Comparison of ENCODE assay signal across 10 cellular contexts in the genomic region with DNA sequence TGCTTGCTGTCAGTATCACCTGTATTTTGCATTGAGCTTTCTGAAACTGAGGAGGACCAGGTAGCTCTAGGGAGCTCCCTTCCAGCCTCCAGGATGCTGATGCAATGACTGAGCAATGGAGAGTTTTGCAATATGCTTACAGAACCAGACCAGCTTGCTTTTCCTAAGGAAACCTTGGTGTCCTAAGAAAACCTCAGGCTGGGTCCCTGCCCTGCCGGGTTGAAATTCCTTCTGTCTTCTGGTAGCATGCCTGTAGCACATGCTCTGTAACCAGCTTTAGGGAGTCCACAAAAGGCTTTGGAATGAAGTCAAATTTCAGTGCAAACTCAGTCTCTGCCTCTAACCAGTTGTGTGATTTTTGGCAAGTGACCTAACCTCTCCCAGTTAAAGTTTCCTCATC.
DNase-seq lines count a peak whose midpoint lies in the region; ATAC-seq and TF ChIP-seq lines count a peak whose summit lies in the region.
"Had no signal": no experiment of that assay in that cellular context is flagged by ENCODE, and none has a peak within 500 bp of the region (broad histone marks: within the 10 kb centered on the region; RNA-seq: fewer than 3 reads in every experiment).

No MANE protein-coding gene starts in this region.

- H3K27me3 ChIP-seq in liver (ENCODE audit: control insufficient read depth in 4 of 4, insufficient read depth in 4 of 4, low read length in 3 of 4) = no peaks in the 10 kb centered on the region

- H3K4me3 ChIP-seq in AG04449 (ENCODE audit: low read depth, low read length) (no peak overlapping the region), LNCaP clone FGC (ENCODE audit: low read depth, low read length) (no peak overlapping the region), liver (ENCODE audit: low read depth in 1 of 3, low read length in 3 of 3) (no peak overlapping the region)

- no peak overlapping the region for H3K4me3 Mint-ChIP-seq in nephron progenitor cell
- no peak overlapping the region for H3K4me3 Mint-ChIP-seq in activated CD4-positive, alpha-beta T cell treated with anti-CD3 and anti-CD28 coated beads for 36 hours
- H3K4me3 Mint-ChIP-seq: effector memory CD8-positive, alpha-beta T cell; T-cell had no signal

- no peak for TF ChIP-seq RAD21 in liver (IDR thresholded peaks at IDR 0.05)

- H3K27me3 Mint-ChIP-seq in nephron progenitor cell (ENCODE audit: low read depth, poor library complexity) = peaks cover 4% of the 10 kb centered on the region
- peaks cover 4% of the 10 kb centered on the region for H3K27me3 Mint-ChIP-seq in activated CD4-positive, alpha-beta T cell treated with anti-CD3 and anti-CD28 coated beads for 36 hours

- H3K36me3 Mint-ChIP-seq in nephron progenitor cell (ENCODE audit: low read depth) = peaks cover 9% of the 10 kb centered on the region
- peaks cover 7% of the 10 kb centered on the region for H3K36me3 Mint-ChIP-seq in activated CD4-positive, alpha-beta T cell treated with anti-CD3 and anti-CD28 coated beads for 36 hours (ENCODE audit: low read depth)

- WGBS in liver = 18% methylated on average over 1 of the region's 1 CpG

- intact Hi-C loops in activated CD4-positive, alpha-beta T cell treated with anti-CD3 and anti-CD28 coated beads for 36 hours (cut with DNase I, micrococcal nuclease) = no loop called here

- in situ Hi-C loops in T47D (cut with HindIII; ENCODE audit: low pct_unique_long_range_greater_than_20kb, low sequenced_read_pairs) = no loop called here

- peaks cover 17% of the 10 kb centered on the region for H3K9me3 Mint-ChIP-seq in nephron progenitor cell
- peaks cover 9% of the 10 kb centered on the region for H3K9me3 Mint-ChIP-seq in activated CD4-positive, alpha-beta T cell treated with anti-CD3 and anti-CD28 coated beads for 36 hours (ENCODE audit: low read depth)

- ATAC-seq in activated CD4-positive, alpha-beta T cell treated with anti-CD3 and anti-CD28 coated beads for 36 hours = no peak
- no peak for ATAC-seq in GM18909 (IDR thresholded peaks at IDR 0.05; ENCODE audit: poor library complexity, unreplicated experiment)
- ATAC-seq: effector memory CD8-positive, alpha-beta T cell; T-cell had no signal

- DNase-seq in AG04449 (ENCODE audit: low read depth, low spot score) (peak; percentile 99), LNCaP clone FGC (ENCODE audit: low read depth) (peak; percentile 96), T47D (ENCODE audit: low read depth in 1 of 2, low spot score in 1 of 2) (peak; percentile 52 to 99), nephron progenitor cell (no peak)
- no peak for DNase-seq in stimulated activated naive CD4-positive, alpha-beta T cell (lab: John Stamatoyannopoulos, UW)
- no peak for DNase-seq in activated CD4-positive, alpha-beta T cell treated with anti-CD3 and anti-CD28 coated beads for 36 hours
- DNase-seq: effector memory CD8-positive, alpha-beta T cell; T-cell had no signal

- H3K27ac Mint-ChIP-seq in nephron progenitor cell = no peak overlapping the region
- no peak overlapping the region for H3K27ac Mint-ChIP-seq in activated CD4-positive, alpha-beta T cell treated with anti-CD3 and anti-CD28 coated beads for 36 hours
- H3K27ac Mint-ChIP-seq: effector memory CD8-positive, alpha-beta T cell; T-cell had no signal

- H3K4me1 Mint-ChIP-seq in nephron progenitor cell = peaks cover 20% of the 10 kb centered on the region
- no peaks in the 10 kb centered on the region for H3K4me1 Mint-ChIP-seq in activated CD4-positive, alpha-beta T cell treated with anti-CD3 and anti-CD28 coated beads for 36 hours
- H3K4me1 Mint-ChIP-seq: T-cell had no signal

- no peaks in the 10 kb centered on the region for H3K4me1 ChIP-seq in liver (ENCODE audit: control insufficient read depth in 4 of 4, insufficient read depth in 4 of 4, low read length in 3 of 4)

- H3K27ac ChIP-seq in liver (ENCODE audit: low read depth in 1 of 2, low read length in 2 of 2) = no peak overlapping the region

- CTCF ChIA-PET in AG04449 (lab: Yijun Ruan, JAX) = interaction anchor here (0.9 to 4.5 kb wide), 3 partner anchors 10 to 13 kb away, joined by 4 to 17 read pairs (median 6); no protein-coding TSS in a partner anchor
- CTCF ChIA-PET in activated CD4-positive, alpha-beta T cell treated with anti-CD3 and anti-CD28 coated beads for 36 hours (lab: Charles Lee) = interaction anchor here (0.6 kb wide), 1 partner anchor 14 kb away, joined by 3 read pairs; no protein-coding TSS in a partner anchor

- no peak overlapping the region for H3K9ac ChIP-seq in liver (ENCODE audit: low read depth in 1 of 2, low read length in 2 of 2)

- H3K36me3 ChIP-seq in liver (ENCODE audit: control insufficient read depth in 4 of 4, insufficient read depth in 3 of 4, low read depth in 1 of 4, low read length in 3 of 4) = no peaks in the 10 kb centered on the region

- no peak for TF ChIP-seq CTCF in AG04449 (IDR thresholded peaks at IDR 0.05; ENCODE audit: insufficient read depth, low read length, missing control alignments)
- no peak for TF ChIP-seq CTCF in LNCaP clone FGC (IDR thresholded peaks at IDR 0.05; ENCODE audit: control insufficient read depth, extremely low read depth, insufficient read depth)
- no peak for TF ChIP-seq CTCF in liver (IDR thresholded peaks at IDR 0.05; ENCODE audit: low read depth, low read length, missing input control)
- no peak for TF ChIP-seq CTCF in nephron progenitor cell (IDR thresholded peaks at IDR 0.05)

- peaks cover 0 to 5% (median 1%) of the 10 kb centered on the region in 4 donors for H3K9me3 ChIP-seq in liver (ENCODE audit: control insufficient read depth in 4 of 4, low read length in 3 of 4)

- POLR2A ChIA-PET in AG04449 (lab: Yijun Ruan, JAX) = interaction anchor here (0.7 to 1.1 kb wide), 6 partner anchors 10 to 291 kb away, joined by 3 to 6 read pairs (median 3); partner anchors contain the start of gene FSTL1
- POLR2A ChIA-PET in activated CD4-positive, alpha-beta T cell treated with anti-CD3 and anti-CD28 coated beads for 36 hours (lab: Charles Lee) = no interaction called here

TF ChIP-seq in liver, 16 proteins besides CTCF, POLR2A, EP300 and RAD21:
- TF ChIP-seq NR2F2 (IDR thresholded peaks at IDR 0.05) (peak; percentile 15), HNF4G (IDR thresholded peaks at IDR 0.05) (no peak), HNF4A (conservative IDR thresholded peaks at IDR 0.05) (peak; percentile 23 to 26), ZBTB33 (IDR thresholded peaks at IDR 0.05) (no peak), EGR1 (IDR thresholded peaks at IDR 0.05; ENCODE audit: low read depth in 2 of 2) (no peak), YY1 (IDR thresholded peaks at IDR 0.05) (no peak), GABPA (IDR thresholded peaks at IDR 0.05 in 1 of 2, conservative IDR thresholded peaks at IDR 0.05 in 1 of 2) (no peak), FOXA1 (IDR thresholded peaks at IDR 0.05) (no peak), ATF3 (IDR thresholded peaks at IDR 0.05) (peak; percentile 88), JUND (IDR thresholded peaks at IDR 0.05) (peak in 1 of 2 donors; percentile 30), SP1 (IDR thresholded peaks at IDR 0.05) (peak; percentile 46), FOXA2 (IDR thresholded peaks at IDR 0.05) (no peak), MAX (IDR thresholded peaks at IDR 0.05) (no peak), TAF1 (conservative IDR thresholded peaks at IDR 0.05) (no peak), RXRA (IDR thresholded peaks at IDR 0.05) (peak; percentile 62 to 68)
- TF ChIP-seq, protein P1, sequence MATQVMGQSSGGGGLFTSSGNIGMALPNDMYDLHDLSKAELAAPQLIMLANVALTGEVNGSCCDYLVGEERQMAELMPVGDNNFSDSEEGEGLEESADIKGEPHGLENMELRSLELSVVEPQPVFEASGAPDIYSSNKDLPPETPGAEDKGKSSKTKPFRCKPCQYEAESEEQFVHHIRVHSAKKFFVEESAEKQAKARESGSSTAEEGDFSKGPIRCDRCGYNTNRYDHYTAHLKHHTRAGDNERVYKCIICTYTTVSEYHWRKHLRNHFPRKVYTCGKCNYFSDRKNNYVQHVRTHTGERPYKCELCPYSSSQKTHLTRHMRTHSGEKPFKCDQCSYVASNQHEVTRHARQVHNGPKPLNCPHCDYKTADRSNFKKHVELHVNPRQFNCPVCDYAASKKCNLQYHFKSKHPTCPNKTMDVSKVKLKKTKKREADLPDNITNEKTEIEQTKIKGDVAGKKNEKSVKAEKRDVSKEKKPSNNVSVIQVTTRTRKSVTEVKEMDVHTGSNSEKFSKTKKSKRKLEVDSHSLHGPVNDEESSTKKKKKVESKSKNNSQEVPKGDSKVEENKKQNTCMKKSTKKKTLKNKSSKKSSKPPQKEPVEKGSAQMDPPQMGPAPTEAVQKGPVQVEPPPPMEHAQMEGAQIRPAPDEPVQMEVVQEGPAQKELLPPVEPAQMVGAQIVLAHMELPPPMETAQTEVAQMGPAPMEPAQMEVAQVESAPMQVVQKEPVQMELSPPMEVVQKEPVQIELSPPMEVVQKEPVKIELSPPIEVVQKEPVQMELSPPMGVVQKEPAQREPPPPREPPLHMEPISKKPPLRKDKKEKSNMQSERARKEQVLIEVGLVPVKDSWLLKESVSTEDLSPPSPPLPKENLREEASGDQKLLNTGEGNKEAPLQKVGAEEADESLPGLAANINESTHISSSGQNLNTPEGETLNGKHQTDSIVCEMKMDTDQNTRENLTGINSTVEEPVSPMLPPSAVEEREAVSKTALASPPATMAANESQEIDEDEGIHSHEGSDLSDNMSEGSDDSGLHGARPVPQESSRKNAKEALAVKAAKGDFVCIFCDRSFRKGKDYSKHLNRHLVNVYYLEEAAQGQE (IDR thresholded peaks at IDR 0.05) = no peak

Comparison
In these comparisons a context has a peak if more than half of its experiments do, and no peak if none do; other contexts are left out.
1. DNase-seq: peak in AG04449 (single experiment), LNCaP clone FGC (single experiment) and T47D (2 of 2); none in stimulated activated naive CD4-positive, alpha-beta T cell (0 of 6), nephron progenitor cell (single experiment) and activated CD4-positive, alpha-beta T cell treated with anti-CD3 and anti-CD28 coated beads for 36 hours (single experiment).